ENCODE assay signal across 8 cellular contexts in genomic region chr1:209190591-209191241, GRCh38.
DNase-seq lines count a peak whose midpoint lies in the region; ATAC-seq, FAIRE-seq and TF ChIP-seq lines count a peak whose summit lies in the region.

No MANE protein-coding gene starts in this region.

- no peaks in the 10 kb centered on the region for H3K27me3 Mint-ChIP-seq in Caco-2 (ENCODE audit: insufficient read depth, unreplicated experiment)

- H3K27ac ChIP-seq in kidney (ENCODE audit: low read depth in 2 of 2, low read length in 2 of 2) = no peak overlapping the region
- no peak overlapping the region for H3K27ac ChIP-seq in upper lobe of right lung

- TF ChIP-seq CTCF in Caco-2 (IDR thresholded peaks at IDR 0.05; ENCODE audit: insufficient read depth in 1 of 2, low read depth in 1 of 2, low read length in 1 of 2, severe bottlenecking in 1 of 2, unreplicated experiment in 1 of 2) = peak; percentile 71 to 74
- TF ChIP-seq CTCF in kidney (IDR thresholded peaks at IDR 0.05; ENCODE audit: borderline replicate concordance, extremely low read depth, insufficient read depth) = peak; percentile 55
- TF ChIP-seq CTCF in upper lobe of right lung (IDR thresholded peaks at IDR 0.05) = peak; percentile 56

- no peaks in the 10 kb centered on the region for H3K36me3 Mint-ChIP-seq in Caco-2 (ENCODE audit: insufficient read depth, unreplicated experiment)

- H3K9me3 Mint-ChIP-seq in Caco-2 (ENCODE audit: unreplicated experiment) = peaks cover 8% of the 10 kb centered on the region

- BruUV-seq in Caco-2 (replicated peaks; lab: Mats Ljungman, UMichigan) = no TSS peak

- H3K4me1 ChIP-seq in Caco-2 (0 out of 2 replicates have a peak, but pooled peaks cover 3% of the 10 kb centered on the region), kidney (ENCODE audit: control insufficient read depth in 1 of 2, insufficient read depth in 1 of 2, low read depth in 1 of 2, low read length in 2 of 2) (no peaks in the 10 kb centered on the region), upper lobe of right lung (no peaks in the 10 kb centered on the region)

- no peak overlapping the region for H3K9ac ChIP-seq in kidney (ENCODE audit: low read length in 2 of 2)

- CTCF ChIA-PET in Caco-2 (lab: Charles Lee) = interaction anchor here (0.6 kb wide), 1 partner anchor 237 kb away, joined by 4 read pairs; no protein-coding TSS in a partner anchor

- intact Hi-C loops in Caco-2 (cut with micrococcal nuclease; ENCODE audit: unreplicated experiment) = loop anchor here (1.0 to 5.0 kb wide), 3 partner anchors 93 to 538 kb away; no protein-coding TSS in a partner anchor
- intact Hi-C loops in kidney (cut with DNase I) = no loop called here
- intact Hi-C loops in upper lobe of right lung (cut with DNase I) = no loop called here

- ATAC-seq in GM18870 (IDR thresholded peaks at IDR 0.05; ENCODE audit: unreplicated experiment) (peak; percentile 91), HG03025 (IDR thresholded peaks at IDR 0.05; ENCODE audit: low FRiP score, unreplicated experiment) (peak; percentile 82), upper lobe of right lung (peak; percentile 95)

- H3K27me3 ChIP-seq in Caco-2 (replicated peaks; ENCODE audit: control insufficient read depth, insufficient read depth, low read length) = no peaks in the 10 kb centered on the region
- H3K27me3 ChIP-seq in upper lobe of right lung = no peaks in the 10 kb centered on the region

- DNase-seq in Caco-2 (peak; percentile 60 to 66), NCI-H2227 treated with DMSO at 0.1 percent for 48 hours (lab: John Stamatoyannopoulos, UW) (peak; percentile 78), amniotic epithelial cell (ENCODE audit: low read depth) (peak; percentile 25), kidney (peak; percentile 68), upper lobe of right lung (no peak)
- DNase-seq in effector CD4-positive, alpha-beta T cell = no peak

- no peak for FAIRE-seq in kidney (lab: Jason Lieb, UNC)

- H3K36me3 ChIP-seq in Caco-2 (ENCODE audit: control insufficient read depth, insufficient read depth, low read length) (no peaks in the 10 kb centered on the region), kidney (ENCODE audit: control insufficient read depth in 1 of 2, insufficient read depth in 2 of 2, low read length in 2 of 2) (no peaks in the 10 kb centered on the region), upper lobe of right lung (no peaks in the 10 kb centered on the region)

- no peaks in the 10 kb centered on the region for H3K4me1 Mint-ChIP-seq in Caco-2 (ENCODE audit: low read depth, unreplicated experiment)

- POLR2A ChIA-PET in Caco-2 (lab: Charles Lee) = no interaction called here

- no peak overlapping the region for H3K4me3 ChIP-seq in Caco-2 (ENCODE audit: low read depth, low read length)
- H3K4me3 ChIP-seq in kidney (ENCODE audit: low read length in 2 of 2) = no peak overlapping the region
- no peak overlapping the region for H3K4me3 ChIP-seq in upper lobe of right lung

- H3K4me3 Mint-ChIP-seq in Caco-2 (ENCODE audit: unreplicated experiment) = no peak overlapping the region

- H3K27ac Mint-ChIP-seq in Caco-2 (ENCODE audit: unreplicated experiment) = no peak overlapping the region

- H3K9me3 ChIP-seq in Caco-2 = peaks cover 6% of the 10 kb centered on the region; the same call in 1 of the 2 replicates
- H3K9me3 ChIP-seq in kidney (ENCODE audit: control insufficient read depth in 1 of 2, low read length in 2 of 2) = peaks cover under 1 to 8% of the 10 kb centered on the region in 2 donors
- H3K9me3 ChIP-seq in upper lobe of right lung = peaks cover 1% of the 10 kb centered on the region

Comparison
In these comparisons a context has a peak if more than half of its experiments do, and no peak if none do; other contexts are left out.
1. DNase-seq: peak in Caco-2 (2 of 2), NCI-H2227 treated with DMSO at 0.1 percent for 48 hours (single experiment), amniotic epithelial cell (single experiment) and kidney (single experiment); none in upper lobe of right lung (single experiment) and effector CD4-positive, alpha-beta T cell (single experiment).
2. Peak in every context shown above with its lines, with median percentiles within 50 percentile points of each other: CTCF ChIP-seq and ATAC-seq.